ENCODE assay signal across 1 cellular context in genomic region chr1:171222961-171223360, GRCh38.
TF ChIP-seq lines count a peak whose summit lies in the region.

No MANE protein-coding gene starts in this region.

TF ChIP-seq in IMR-90, 13 proteins besides CTCF, POLR2A, EP300 and RAD21:
- no peak for TF ChIP-seq RCOR1 (IDR thresholded peaks at IDR 0.05; ENCODE audit: insufficient replicate concordance, low read length)
- no peak for TF ChIP-seq MAZ (IDR thresholded peaks at IDR 0.05; ENCODE audit: borderline replicate concordance, low read depth, low read length)
- TF ChIP-seq SMC3 (IDR thresholded peaks at IDR 0.05; ENCODE audit: low read depth, low read length), result no peak
- no peak for TF ChIP-seq FOS (IDR thresholded peaks at IDR 0.05; ENCODE audit: low read depth, low read length)
- no peak for TF ChIP-seq MAFK (IDR thresholded peaks at IDR 0.05; ENCODE audit: low read depth, low read length)
- no peak for TF ChIP-seq ELK1 (IDR thresholded peaks at IDR 0.05; ENCODE audit: borderline replicate concordance, low read depth, low read length)
- TF ChIP-seq CEBPB (IDR thresholded peaks at IDR 0.05; ENCODE audit: low read depth, low read length), result no peak
- no peak for TF ChIP-seq CHD1 (IDR thresholded peaks at IDR 0.05; ENCODE audit: low read depth, low read length)
- TF ChIP-seq MXI1 (IDR thresholded peaks at IDR 0.05; ENCODE audit: borderline replicate concordance, low read depth, low read length), result no peak
- no peak for TF ChIP-seq RFX5 (IDR thresholded peaks at IDR 0.05; ENCODE audit: low read depth, low read length)
- no peak for TF ChIP-seq BHLHE40 (IDR thresholded peaks at IDR 0.05; ENCODE audit: low read depth, low read length)
- TF ChIP-seq NFE2L2 (IDR thresholded peaks at IDR 0.05; ENCODE audit: low read depth, low read length), result no peak
- TF ChIP-seq USF2 (IDR thresholded peaks at IDR 0.05; ENCODE audit: low read depth, low read length), result no peak
